7 cellular contexts compared by ENCODE assay signal in genomic region chr5:33501260-33501659, GRCh38.
"Had no signal": no experiment of that assay in that cellular context is flagged by ENCODE, and none has a peak within 500 bp of the region (broad histone marks: within the 10 kb centered on the region; RNA-seq: fewer than 3 reads in every experiment).

No MANE protein-coding gene starts in this region.

- H3K4me3 ChIP-seq: GM23338, HAP-1 had no signal

- H3K4me3 Mint-ChIP-seq: GM23338, H9, HFFc6 had no signal

- H3K27ac Mint-ChIP-seq: GM23338, H9, HFFc6 had no signal

- H3K36me3 ChIP-seq: HAP-1 had no signal

- H3K4me1 Mint-ChIP-seq: GM23338 had no signal

- DNase-seq: GOT3, HCEC 1CT, HFFc6 had no signal

- ATAC-seq: HCT116 had no signal

- H3K4me2 ChIP-seq: GM23338 had no signal

- H3K9me3 Mint-ChIP-seq: GM23338, H9, HFFc6 had no signal
